In the genomic region with DNA sequence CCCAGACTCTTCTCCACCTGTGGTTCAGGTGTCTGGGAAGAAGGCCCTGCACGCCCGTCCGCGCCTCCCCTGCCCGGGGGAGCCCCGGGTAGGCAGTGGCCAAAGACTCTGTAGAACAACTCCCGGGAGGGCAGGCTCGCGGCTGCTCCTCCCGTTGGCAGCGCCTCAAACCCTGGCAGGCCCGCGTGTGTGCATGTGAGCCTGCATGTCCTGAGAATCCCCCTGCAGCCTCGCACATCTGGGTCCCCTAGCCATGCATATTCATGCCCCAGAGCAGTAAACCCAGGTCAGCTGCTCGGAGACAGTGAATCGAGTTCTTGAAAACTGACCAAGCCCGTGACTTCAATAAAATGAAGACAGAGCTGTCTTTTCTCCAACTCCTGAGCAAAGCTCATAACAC, we compare ENCODE assay signal across 1 cellular context.
TF ChIP-seq lines count a peak whose summit lies in the region.

No MANE protein-coding gene starts in this region.

TF ChIP-seq in WTC11, 78 proteins besides CTCF, POLR2A, EP300 and RAD21 (continued from another document and continues in another):
- TF ChIP-seq, protein P1, sequence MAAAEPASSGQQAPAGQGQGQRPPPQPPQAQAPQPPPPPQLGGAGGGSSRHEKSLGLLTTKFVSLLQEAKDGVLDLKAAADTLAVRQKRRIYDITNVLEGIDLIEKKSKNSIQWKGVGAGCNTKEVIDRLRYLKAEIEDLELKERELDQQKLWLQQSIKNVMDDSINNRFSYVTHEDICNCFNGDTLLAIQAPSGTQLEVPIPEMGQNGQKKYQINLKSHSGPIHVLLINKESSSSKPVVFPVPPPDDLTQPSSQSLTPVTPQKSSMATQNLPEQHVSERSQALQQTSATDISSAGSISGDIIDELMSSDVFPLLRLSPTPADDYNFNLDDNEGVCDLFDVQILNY (CRISPR knock-in tag; IDR thresholded peaks at IDR 0.05) = no peak
- TF ChIP-seq, protein P2, sequence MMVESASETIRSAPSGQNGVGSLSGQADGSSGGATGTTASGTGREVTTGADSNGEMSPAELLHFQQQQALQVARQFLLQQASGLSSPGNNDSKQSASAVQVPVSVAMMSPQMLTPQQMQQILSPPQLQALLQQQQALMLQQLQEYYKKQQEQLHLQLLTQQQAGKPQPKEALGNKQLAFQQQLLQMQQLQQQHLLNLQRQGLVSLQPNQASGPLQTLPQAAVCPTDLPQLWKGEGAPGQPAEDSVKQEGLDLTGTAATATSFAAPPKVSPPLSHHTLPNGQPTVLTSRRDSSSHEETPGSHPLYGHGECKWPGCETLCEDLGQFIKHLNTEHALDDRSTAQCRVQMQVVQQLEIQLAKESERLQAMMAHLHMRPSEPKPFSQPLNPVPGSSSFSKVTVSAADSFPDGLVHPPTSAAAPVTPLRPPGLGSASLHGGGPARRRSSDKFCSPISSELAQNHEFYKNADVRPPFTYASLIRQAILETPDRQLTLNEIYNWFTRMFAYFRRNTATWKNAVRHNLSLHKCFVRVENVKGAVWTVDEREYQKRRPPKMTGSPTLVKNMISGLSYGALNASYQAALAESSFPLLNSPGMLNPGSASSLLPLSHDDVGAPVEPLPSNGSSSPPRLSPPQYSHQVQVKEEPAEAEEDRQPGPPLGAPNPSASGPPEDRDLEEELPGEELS (CRISPR knock-in tag; IDR thresholded peaks at IDR 0.05) = 0 out of 2 replicates have a peak, but pooled peaks have one; percentile 55
- no peak for TF ChIP-seq NFE2L1 (CRISPR knock-in tag; IDR thresholded peaks at IDR 0.05)
- TF ChIP-seq KAT7 (CRISPR knock-in tag; IDR thresholded peaks at IDR 0.05; ENCODE audit: borderline replicate concordance) = no peak
- no peak for TF ChIP-seq ZNF263 (CRISPR knock-in tag; IDR thresholded peaks at IDR 0.05; ENCODE audit: low read depth)
- TF ChIP-seq, protein P3, sequence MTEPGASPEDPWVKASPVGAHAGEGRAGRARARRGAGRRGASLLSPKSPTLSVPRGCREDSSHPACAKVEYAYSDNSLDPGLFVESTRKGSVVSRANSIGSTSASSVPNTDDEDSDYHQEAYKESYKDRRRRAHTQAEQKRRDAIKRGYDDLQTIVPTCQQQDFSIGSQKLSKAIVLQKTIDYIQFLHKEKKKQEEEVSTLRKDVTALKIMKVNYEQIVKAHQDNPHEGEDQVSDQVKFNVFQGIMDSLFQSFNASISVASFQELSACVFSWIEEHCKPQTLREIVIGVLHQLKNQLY (CRISPR knock-in tag; IDR thresholded peaks at IDR 0.05) = no peak
- TF ChIP-seq, protein P4, sequence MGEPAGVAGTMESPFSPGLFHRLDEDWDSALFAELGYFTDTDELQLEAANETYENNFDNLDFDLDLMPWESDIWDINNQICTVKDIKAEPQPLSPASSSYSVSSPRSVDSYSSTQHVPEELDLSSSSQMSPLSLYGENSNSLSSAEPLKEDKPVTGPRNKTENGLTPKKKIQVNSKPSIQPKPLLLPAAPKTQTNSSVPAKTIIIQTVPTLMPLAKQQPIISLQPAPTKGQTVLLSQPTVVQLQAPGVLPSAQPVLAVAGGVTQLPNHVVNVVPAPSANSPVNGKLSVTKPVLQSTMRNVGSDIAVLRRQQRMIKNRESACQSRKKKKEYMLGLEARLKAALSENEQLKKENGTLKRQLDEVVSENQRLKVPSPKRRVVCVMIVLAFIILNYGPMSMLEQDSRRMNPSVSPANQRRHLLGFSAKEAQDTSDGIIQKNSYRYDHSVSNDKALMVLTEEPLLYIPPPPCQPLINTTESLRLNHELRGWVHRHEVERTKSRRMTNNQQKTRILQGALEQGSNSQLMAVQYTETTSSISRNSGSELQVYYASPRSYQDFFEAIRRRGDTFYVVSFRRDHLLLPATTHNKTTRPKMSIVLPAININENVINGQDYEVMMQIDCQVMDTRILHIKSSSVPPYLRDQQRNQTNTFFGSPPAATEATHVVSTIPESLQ (CRISPR knock-in tag; IDR thresholded peaks at IDR 0.05) = no peak
- TF ChIP-seq, protein P5, sequence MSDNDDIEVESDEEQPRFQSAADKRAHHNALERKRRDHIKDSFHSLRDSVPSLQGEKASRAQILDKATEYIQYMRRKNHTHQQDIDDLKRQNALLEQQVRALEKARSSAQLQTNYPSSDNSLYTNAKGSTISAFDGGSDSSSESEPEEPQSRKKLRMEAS (CRISPR knock-in tag; IDR thresholded peaks at IDR 0.05) = peak; percentile 73
- no peak for TF ChIP-seq MXD4 (CRISPR knock-in tag; IDR thresholded peaks at IDR 0.05; ENCODE audit: borderline replicate concordance)
- TF ChIP-seq NR2C2 (CRISPR knock-in tag; IDR thresholded peaks at IDR 0.05) = 0 out of 2 replicates have a peak, but pooled peaks have one; percentile 29
- no peak for TF ChIP-seq RELA (CRISPR knock-in tag; IDR thresholded peaks at IDR 0.05; ENCODE audit: borderline replicate concordance)
- TF ChIP-seq GRHL2 (CRISPR knock-in tag; IDR thresholded peaks at IDR 0.05; ENCODE audit: insufficient replicate concordance, severe bottlenecking) = no peak
- TF ChIP-seq NFATC4 (CRISPR knock-in tag; IDR thresholded peaks at IDR 0.05) = no peak
- 0 out of 2 replicates have a peak, but pooled peaks have one; percentile 73 for TF ChIP-seq ZNF138 (CRISPR knock-in tag; conservative IDR thresholded peaks at IDR 0.05)
- no peak for TF ChIP-seq EMX1 (CRISPR knock-in tag; IDR thresholded peaks at IDR 0.05)
- TF ChIP-seq FOXP1 (CRISPR knock-in tag; IDR thresholded peaks at IDR 0.05; ENCODE audit: borderline replicate concordance) = peak; percentile 84
- TF ChIP-seq ATF1 (CRISPR knock-in tag; IDR thresholded peaks at IDR 0.05) = no peak
- TF ChIP-seq, protein P6, sequence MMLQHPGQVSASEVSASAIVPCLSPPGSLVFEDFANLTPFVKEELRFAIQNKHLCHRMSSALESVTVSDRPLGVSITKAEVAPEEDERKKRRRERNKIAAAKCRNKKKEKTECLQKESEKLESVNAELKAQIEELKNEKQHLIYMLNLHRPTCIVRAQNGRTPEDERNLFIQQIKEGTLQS (CRISPR knock-in tag; conservative IDR thresholded peaks at IDR 0.05) = no peak
- TF ChIP-seq FOXJ3 (CRISPR knock-in tag; IDR thresholded peaks at IDR 0.05; ENCODE audit: borderline replicate concordance) = no peak
- TF ChIP-seq, protein P7, sequence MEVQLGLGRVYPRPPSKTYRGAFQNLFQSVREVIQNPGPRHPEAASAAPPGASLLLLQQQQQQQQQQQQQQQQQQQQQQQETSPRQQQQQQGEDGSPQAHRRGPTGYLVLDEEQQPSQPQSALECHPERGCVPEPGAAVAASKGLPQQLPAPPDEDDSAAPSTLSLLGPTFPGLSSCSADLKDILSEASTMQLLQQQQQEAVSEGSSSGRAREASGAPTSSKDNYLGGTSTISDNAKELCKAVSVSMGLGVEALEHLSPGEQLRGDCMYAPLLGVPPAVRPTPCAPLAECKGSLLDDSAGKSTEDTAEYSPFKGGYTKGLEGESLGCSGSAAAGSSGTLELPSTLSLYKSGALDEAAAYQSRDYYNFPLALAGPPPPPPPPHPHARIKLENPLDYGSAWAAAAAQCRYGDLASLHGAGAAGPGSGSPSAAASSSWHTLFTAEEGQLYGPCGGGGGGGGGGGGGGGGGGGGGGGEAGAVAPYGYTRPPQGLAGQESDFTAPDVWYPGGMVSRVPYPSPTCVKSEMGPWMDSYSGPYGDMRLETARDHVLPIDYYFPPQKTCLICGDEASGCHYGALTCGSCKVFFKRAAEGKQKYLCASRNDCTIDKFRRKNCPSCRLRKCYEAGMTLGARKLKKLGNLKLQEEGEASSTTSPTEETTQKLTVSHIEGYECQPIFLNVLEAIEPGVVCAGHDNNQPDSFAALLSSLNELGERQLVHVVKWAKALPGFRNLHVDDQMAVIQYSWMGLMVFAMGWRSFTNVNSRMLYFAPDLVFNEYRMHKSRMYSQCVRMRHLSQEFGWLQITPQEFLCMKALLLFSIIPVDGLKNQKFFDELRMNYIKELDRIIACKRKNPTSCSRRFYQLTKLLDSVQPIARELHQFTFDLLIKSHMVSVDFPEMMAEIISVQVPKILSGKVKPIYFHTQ (CRISPR knock-in tag; IDR thresholded peaks at IDR 0.05) = no peak
- TF ChIP-seq, protein P8, sequence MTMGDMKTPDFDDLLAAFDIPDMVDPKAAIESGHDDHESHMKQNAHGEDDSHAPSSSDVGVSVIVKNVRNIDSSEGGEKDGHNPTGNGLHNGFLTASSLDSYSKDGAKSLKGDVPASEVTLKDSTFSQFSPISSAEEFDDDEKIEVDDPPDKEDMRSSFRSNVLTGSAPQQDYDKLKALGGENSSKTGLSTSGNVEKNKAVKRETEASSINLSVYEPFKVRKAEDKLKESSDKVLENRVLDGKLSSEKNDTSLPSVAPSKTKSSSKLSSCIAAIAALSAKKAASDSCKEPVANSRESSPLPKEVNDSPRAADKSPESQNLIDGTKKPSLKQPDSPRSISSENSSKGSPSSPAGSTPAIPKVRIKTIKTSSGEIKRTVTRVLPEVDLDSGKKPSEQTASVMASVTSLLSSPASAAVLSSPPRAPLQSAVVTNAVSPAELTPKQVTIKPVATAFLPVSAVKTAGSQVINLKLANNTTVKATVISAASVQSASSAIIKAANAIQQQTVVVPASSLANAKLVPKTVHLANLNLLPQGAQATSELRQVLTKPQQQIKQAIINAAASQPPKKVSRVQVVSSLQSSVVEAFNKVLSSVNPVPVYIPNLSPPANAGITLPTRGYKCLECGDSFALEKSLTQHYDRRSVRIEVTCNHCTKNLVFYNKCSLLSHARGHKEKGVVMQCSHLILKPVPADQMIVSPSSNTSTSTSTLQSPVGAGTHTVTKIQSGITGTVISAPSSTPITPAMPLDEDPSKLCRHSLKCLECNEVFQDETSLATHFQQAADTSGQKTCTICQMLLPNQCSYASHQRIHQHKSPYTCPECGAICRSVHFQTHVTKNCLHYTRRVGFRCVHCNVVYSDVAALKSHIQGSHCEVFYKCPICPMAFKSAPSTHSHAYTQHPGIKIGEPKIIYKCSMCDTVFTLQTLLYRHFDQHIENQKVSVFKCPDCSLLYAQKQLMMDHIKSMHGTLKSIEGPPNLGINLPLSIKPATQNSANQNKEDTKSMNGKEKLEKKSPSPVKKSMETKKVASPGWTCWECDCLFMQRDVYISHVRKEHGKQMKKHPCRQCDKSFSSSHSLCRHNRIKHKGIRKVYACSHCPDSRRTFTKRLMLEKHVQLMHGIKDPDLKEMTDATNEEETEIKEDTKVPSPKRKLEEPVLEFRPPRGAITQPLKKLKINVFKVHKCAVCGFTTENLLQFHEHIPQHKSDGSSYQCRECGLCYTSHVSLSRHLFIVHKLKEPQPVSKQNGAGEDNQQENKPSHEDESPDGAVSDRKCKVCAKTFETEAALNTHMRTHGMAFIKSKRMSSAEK (CRISPR knock-in tag; IDR thresholded peaks at IDR 0.05; ENCODE audit: borderline replicate concordance) = no peak
- TF ChIP-seq TP53 (CRISPR knock-in tag; IDR thresholded peaks at IDR 0.05) = peak; percentile 86
- TF ChIP-seq, protein P9, sequence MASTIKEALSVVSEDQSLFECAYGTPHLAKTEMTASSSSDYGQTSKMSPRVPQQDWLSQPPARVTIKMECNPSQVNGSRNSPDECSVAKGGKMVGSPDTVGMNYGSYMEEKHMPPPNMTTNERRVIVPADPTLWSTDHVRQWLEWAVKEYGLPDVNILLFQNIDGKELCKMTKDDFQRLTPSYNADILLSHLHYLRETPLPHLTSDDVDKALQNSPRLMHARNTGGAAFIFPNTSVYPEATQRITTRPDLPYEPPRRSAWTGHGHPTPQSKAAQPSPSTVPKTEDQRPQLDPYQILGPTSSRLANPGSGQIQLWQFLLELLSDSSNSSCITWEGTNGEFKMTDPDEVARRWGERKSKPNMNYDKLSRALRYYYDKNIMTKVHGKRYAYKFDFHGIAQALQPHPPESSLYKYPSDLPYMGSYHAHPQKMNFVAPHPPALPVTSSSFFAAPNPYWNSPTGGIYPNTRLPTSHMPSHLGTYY (CRISPR knock-in tag; IDR thresholded peaks at IDR 0.05) = no peak
- TF ChIP-seq, protein P10, sequence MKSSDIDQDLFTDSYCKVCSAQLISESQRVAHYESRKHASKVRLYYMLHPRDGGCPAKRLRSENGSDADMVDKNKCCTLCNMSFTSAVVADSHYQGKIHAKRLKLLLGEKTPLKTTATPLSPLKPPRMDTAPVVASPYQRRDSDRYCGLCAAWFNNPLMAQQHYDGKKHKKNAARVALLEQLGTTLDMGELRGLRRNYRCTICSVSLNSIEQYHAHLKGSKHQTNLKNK (CRISPR knock-in tag; IDR thresholded peaks at IDR 0.05) = no peak
- TF ChIP-seq ZNF423 (CRISPR knock-in tag; IDR thresholded peaks at IDR 0.05) = no peak
- TF ChIP-seq, protein P11, sequence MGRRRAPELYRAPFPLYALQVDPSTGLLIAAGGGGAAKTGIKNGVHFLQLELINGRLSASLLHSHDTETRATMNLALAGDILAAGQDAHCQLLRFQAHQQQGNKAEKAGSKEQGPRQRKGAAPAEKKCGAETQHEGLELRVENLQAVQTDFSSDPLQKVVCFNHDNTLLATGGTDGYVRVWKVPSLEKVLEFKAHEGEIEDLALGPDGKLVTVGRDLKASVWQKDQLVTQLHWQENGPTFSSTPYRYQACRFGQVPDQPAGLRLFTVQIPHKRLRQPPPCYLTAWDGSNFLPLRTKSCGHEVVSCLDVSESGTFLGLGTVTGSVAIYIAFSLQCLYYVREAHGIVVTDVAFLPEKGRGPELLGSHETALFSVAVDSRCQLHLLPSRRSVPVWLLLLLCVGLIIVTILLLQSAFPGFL (CRISPR knock-in tag; IDR thresholded peaks at IDR 0.05; ENCODE audit: borderline replicate concordance) = no peak
- no peak for TF ChIP-seq ZNF121 (CRISPR knock-in tag; IDR thresholded peaks at IDR 0.05)
- TF ChIP-seq, protein P12, sequence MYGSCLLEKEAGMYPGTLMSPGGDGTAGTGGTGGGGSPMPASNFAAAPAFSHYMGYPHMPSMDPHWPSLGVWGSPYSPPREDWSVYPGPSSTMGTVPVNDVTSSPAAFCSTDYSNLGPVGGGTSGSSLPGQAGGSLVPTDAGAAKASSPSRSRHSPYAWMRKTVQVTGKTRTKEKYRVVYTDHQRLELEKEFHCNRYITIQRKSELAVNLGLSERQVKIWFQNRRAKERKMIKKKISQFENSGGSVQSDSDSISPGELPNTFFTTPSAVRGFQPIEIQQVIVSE (CRISPR knock-in tag; IDR thresholded peaks at IDR 0.05; ENCODE audit: borderline replicate concordance) = no peak
- peak; percentile 70; the same call in 1 of the 2 replicates for TF ChIP-seq MYBL2 (CRISPR knock-in tag; IDR thresholded peaks at IDR 0.05)
- 0 out of 2 replicates have a peak, but pooled peaks have one; percentile 13 for TF ChIP-seq NFYB (CRISPR knock-in tag; conservative IDR thresholded peaks at IDR 0.05; ENCODE audit: low read depth)
- no peak for TF ChIP-seq RORB (CRISPR knock-in tag; IDR thresholded peaks at IDR 0.05)
- TF ChIP-seq, protein P13, sequence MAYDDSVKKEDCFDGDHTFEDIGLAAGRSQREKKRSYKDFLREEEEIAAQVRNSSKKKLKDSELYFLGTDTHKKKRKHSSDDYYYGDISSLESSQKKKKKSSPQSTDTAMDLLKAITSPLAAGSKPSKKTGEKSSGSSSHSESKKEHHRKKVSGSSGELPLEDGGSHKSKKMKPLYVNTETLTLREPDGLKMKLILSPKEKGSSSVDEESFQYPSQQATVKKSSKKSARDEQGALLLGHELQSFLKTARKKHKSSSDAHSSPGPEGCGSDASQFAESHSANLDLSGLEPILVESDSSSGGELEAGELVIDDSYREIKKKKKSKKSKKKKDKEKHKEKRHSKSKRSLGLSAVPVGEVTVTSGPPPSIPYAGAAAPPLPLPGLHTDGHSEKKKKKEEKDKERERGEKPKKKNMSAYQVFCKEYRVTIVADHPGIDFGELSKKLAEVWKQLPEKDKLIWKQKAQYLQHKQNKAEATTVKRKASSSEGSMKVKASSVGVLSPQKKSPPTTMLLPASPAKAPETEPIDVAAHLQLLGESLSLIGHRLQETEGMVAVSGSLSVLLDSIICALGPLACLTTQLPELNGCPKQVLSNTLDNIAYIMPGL (CRISPR knock-in tag; IDR thresholded peaks at IDR 0.05) = no peak
- TF ChIP-seq CREB1 (CRISPR knock-in tag; IDR thresholded peaks at IDR 0.05) = peak; percentile 59; the same call in 1 of the 2 replicates
- no peak for TF ChIP-seq SMAD3 (CRISPR knock-in tag; IDR thresholded peaks at IDR 0.05; ENCODE audit: borderline replicate concordance)
- no peak for TF ChIP-seq OVOL2 (CRISPR knock-in tag; IDR thresholded peaks at IDR 0.05; ENCODE audit: borderline replicate concordance)
